Comparison of ENCODE assay signal across 18 cellular contexts in genomic region chr1:219965950-219966349, GRCh38. TPM values are rescaled to one million over a fixed set of nuclear protein-coding genes. Genes with fewer than 3 reads are reported as not detected.
DNase-seq lines count a peak whose midpoint lies in the region; ATAC-seq and TF ChIP-seq lines count a peak whose summit lies in the region.
"Had no signal": no experiment of that assay in that cellular context is flagged by ENCODE, and none has a peak within 500 bp of the region (broad histone marks: within the 10 kb centered on the region; RNA-seq: fewer than 3 reads in every experiment).

No MANE protein-coding gene starts in this region.

- TF ChIP-seq CTCF in Calu3 (IDR thresholded peaks at IDR 0.05; ENCODE audit: unreplicated experiment): no peak
- no peak for TF ChIP-seq CTCF in HEK293 (tag by site-specific recombination; IDR thresholded peaks at IDR 0.05)
- TF ChIP-seq CTCF in PC-3 (conservative IDR thresholded peaks at IDR 0.05; ENCODE audit: low read depth, low read length): no peak

- H3F3A ChIP-seq in PC-3 (ENCODE audit: low read length, unreplicated experiment): no peaks in the 10 kb centered on the region

- H3K27ac ChIP-seq in HEK293 (ENCODE audit: extremely low read depth, low read depth, low read length) (no peak overlapping the region), PC-3 (ENCODE audit: low read length) (no peak overlapping the region)
- no peak overlapping the region for H3K27ac ChIP-seq in CD4-positive, alpha-beta memory T cell (ENCODE audit: low read depth, low read length)

- no peaks in the 10 kb centered on the region for H4K20me1 ChIP-seq in PC-3 (ENCODE audit: low read length)

- H3K4me3 ChIP-seq in HEK293 (ENCODE audit: low read depth, low read length) (no peak overlapping the region), PC-3 (ENCODE audit: low read length) (no peak overlapping the region)
- H3K4me3 ChIP-seq in CD4-positive, alpha-beta memory T cell (ENCODE audit: low read length in 2 of 2): no peak overlapping the region
- H3K4me3 ChIP-seq: HAP-1 had no signal

- no peak overlapping the region for H3K27ac Mint-ChIP-seq in Calu3 (ENCODE audit: unreplicated experiment)
- H3K27ac Mint-ChIP-seq in CD4-positive, alpha-beta memory T cell: no peak overlapping the region
- H3K27ac Mint-ChIP-seq: CD8-positive, alpha-beta T cell had no signal

- POLR2A ChIA-PET in HEK293 (lab: Yijun Ruan, JAX): no interaction called here
- POLR2A ChIA-PET in PC-3 (lab: Charles Lee; ENCODE audit: unreplicated experiment): no interaction called here
- POLR2A ChIA-PET in CD4-positive, alpha-beta memory T cell (lab: Charles Lee; ENCODE audit: partially characterized antibody): no interaction called here

- peaks cover 15% of the 10 kb centered on the region for H3K36me3 Mint-ChIP-seq in Calu3 (ENCODE audit: insufficient read depth, unreplicated experiment)
- H3K36me3 Mint-ChIP-seq in CD4-positive, alpha-beta memory T cell: peaks cover 31% of the 10 kb centered on the region in 2 donors

- no peaks in the 10 kb centered on the region for H3K9me2 ChIP-seq in PC-3 (replicated peaks; ENCODE audit: low read length)

- ATAC-seq in PC-3: no peak
- ATAC-seq in HG03139 (IDR thresholded peaks at IDR 0.05; ENCODE audit: unreplicated experiment): no peak
- ATAC-seq: CD8-positive, alpha-beta T cell had no signal

- DNase-seq in Calu3 (no peak), PC-3 (no peak), EL (no peak)
- DNase-seq in CD4-positive, alpha-beta memory T cell: no peak
- DNase-seq: C1 segment of cervical spinal cord; Caco-2; CD8-positive, alpha-beta T cell; DMS 273 treated with DMSO at 0.1 percent for 48 hours; DMS79; GF-D8; GOT3 had no signal

- CTCF ChIA-PET in Calu3 (lab: Charles Lee): no interaction called here
- CTCF ChIA-PET in HEK293 (lab: Yijun Ruan, JAX): interaction anchor here (1.0 kb wide), 1 partner anchor 148 kb away, joined by 3 read pairs; no protein-coding TSS in a partner anchor
- CTCF ChIA-PET in PC-3 (lab: Charles Lee): interaction anchor here (0.7 kb wide), 1 partner anchor 10 kb away, joined by 4 read pairs; no protein-coding TSS in a partner anchor
- CTCF ChIA-PET in CD4-positive, alpha-beta memory T cell (lab: Charles Lee; ENCODE audit: partially characterized antibody): no interaction called here

- no peaks in the 10 kb centered on the region for H3K27me3 Mint-ChIP-seq in Calu3 (ENCODE audit: unreplicated experiment)
- no peaks in the 10 kb centered on the region for H3K27me3 Mint-ChIP-seq in CD4-positive, alpha-beta memory T cell

- no peak overlapping the region for H3K9ac ChIP-seq in PC-3 (ENCODE audit: low read length)

- H3K4me1 ChIP-seq in HEK293 (ENCODE audit: control insufficient read depth, insufficient read depth, low read length) (no peaks in the 10 kb centered on the region), PC-3 (ENCODE audit: insufficient read depth, low read length) (no peaks in the 10 kb centered on the region)
- no peaks in the 10 kb centered on the region for H3K4me1 ChIP-seq in CD4-positive, alpha-beta memory T cell (ENCODE audit: insufficient read depth, low read length)
- H3K4me1 ChIP-seq: HAP-1 had no signal

- H3K4me2 ChIP-seq in PC-3 (ENCODE audit: low read length): no peak overlapping the region

- BruUV-seq in Calu3 (replicated peaks; lab: Mats Ljungman, UMichigan) (TSS peak; percentile 31), PC-3 (replicated peaks; lab: Mats Ljungman, UMichigan) (TSS peak; percentile 22)

- H3K4me3 Mint-ChIP-seq in Calu3 (ENCODE audit: low read depth, unreplicated experiment): no peak overlapping the region
- H3K4me3 Mint-ChIP-seq in CD4-positive, alpha-beta memory T cell: no peak overlapping the region
- H3K4me3 Mint-ChIP-seq: CD8-positive, alpha-beta T cell had no signal

- H3K9me3 Mint-ChIP-seq in Calu3 (ENCODE audit: low read depth, unreplicated experiment): no peaks in the 10 kb centered on the region
- peaks cover 0 to 2% (median 0%) of the 10 kb centered on the region in 8 donors for H3K9me3 Mint-ChIP-seq in CD4-positive, alpha-beta memory T cell
- H3K9me3 Mint-ChIP-seq: CD8-positive, alpha-beta T cell had no signal

- H3K79me2 ChIP-seq in PC-3 (ENCODE audit: low read length): no peaks in the 10 kb centered on the region

- H3K36me3 ChIP-seq in HEK293 (ENCODE audit: control insufficient read depth in 2 of 2, insufficient read depth in 1 of 2, low read length in 2 of 2) (peaks cover 6 to 18% of the 10 kb centered on the region in 2 experiments; a peak in 2 of 3 replicates), PC-3 (ENCODE audit: low read depth, low read length) (peaks cover 26% of the 10 kb centered on the region; the same call in 1 of the 2 replicates)
- H3K36me3 ChIP-seq in CD4-positive, alpha-beta memory T cell (ENCODE audit: insufficient read depth, low read length): peaks cover 21% of the 10 kb centered on the region

- intact Hi-C loops in Calu3 (cut with micrococcal nuclease; ENCODE audit: unreplicated experiment): no loop called here
- intact Hi-C loops in PC-3 (cut with micrococcal nuclease): loop anchor here (5.0 kb wide), 1 partner anchor 129 kb away; no protein-coding TSS in a partner anchor
- intact Hi-C loops in CD4-positive, alpha-beta memory T cell (cut with micrococcal nuclease): no loop called here

- no peaks in the 10 kb centered on the region for H3K4me1 Mint-ChIP-seq in Calu3 (ENCODE audit: low read depth, unreplicated experiment)
- H3K4me1 Mint-ChIP-seq in CD4-positive, alpha-beta memory T cell: peaks cover 0 to 2% (median under 1%) of the 10 kb centered on the region in 4 donors

- H2AFZ ChIP-seq in PC-3 (ENCODE audit: low read length): no peak overlapping the region

- H3K27me3 ChIP-seq in PC-3 (ENCODE audit: low read length): no peaks in the 10 kb centered on the region
- no peaks in the 10 kb centered on the region for H3K27me3 ChIP-seq in CD4-positive, alpha-beta memory T cell (ENCODE audit: insufficient read depth, low read length)

- H3K9me3 ChIP-seq in HEK293 (ENCODE audit: control insufficient read depth, insufficient read depth, low read depth, low read length): no peaks in the 10 kb centered on the region
- no peaks in the 10 kb centered on the region for H3K9me3 ChIP-seq in PC-3 (ENCODE audit: low read length)
- no peaks in the 10 kb centered on the region for H3K9me3 ChIP-seq in CD4-positive, alpha-beta memory T cell (ENCODE audit: control insufficient read depth in 1 of 2, low read length in 2 of 2)
- H3K9me3 ChIP-seq: Caco-2, HAP-1 had no signal

TF ChIP-seq in HEK293, 187 proteins besides CTCF, POLR2A, EP300 and RAD21:
- TF ChIP-seq ZNF548 (tag by site-specific recombination; IDR thresholded peaks at IDR 0.05): no peak
- 0 out of 2 replicates have a peak, but pooled peaks have one; percentile 6 for TF ChIP-seq ZNF549 (tag by site-specific recombination; IDR thresholded peaks at IDR 0.05)

RNA-seq across cellular contexts. Expression of gene SLC30A10, which starts 37.6 kb away (rescaled TPM):
- total RNA-seq in Calu3 (2022) (0.32 TPM in 1 of 2 replicates, not detected in the other), PC-3 (2014; rRNA removed) (not detected in 2 replicates)
- total RNA-seq in CD4-positive, alpha-beta memory T cell: not detected
- polyA plus RNA-seq in CD4-positive, alpha-beta memory T cell: not detected
- total RNA-seq: A172; A673; CD8-positive, alpha-beta T cell; G401 had no signal
- polyA plus RNA-seq: BJ had no signal

Comparison
In these comparisons a context has a peak if more than half of its experiments do, and no peak if none do; other contexts are left out.
1. CTCF ChIA-PET loops: an anchor here in HEK293 (1.0 kb wide) and PC-3 (0.7 kb wide); none called in Calu3 and CD4-positive, alpha-beta memory T cell.